ENCODE assay signal across 9 cellular contexts in genomic region chr20:44552950-44553908, GRCh38. TPM values are rescaled to one million over a fixed set of nuclear protein-coding genes. Genes with fewer than 3 reads are reported as not detected.
A peak's percentile ranks its signal among the peaks of the same experiment; 100 is the strongest.
DNase-seq lines count a peak whose midpoint lies in the region; ATAC-seq and TF ChIP-seq lines count a peak whose summit lies in the region.
"Had no signal": no experiment of that assay in that cellular context is flagged by ENCODE, and none has a peak within 500 bp of the region (broad histone marks: within the 10 kb centered on the region; RNA-seq: fewer than 3 reads in every experiment).

No MANE protein-coding gene starts in this region.

- no peak for TF ChIP-seq CTCF in thyroid gland (IDR thresholded peaks at IDR 0.05)

- H3K4me1 ChIP-seq in thyroid gland = peaks cover 19 to 30% of the 10 kb centered on the region in 2 donors

- TF ChIP-seq POLR2A in thyroid gland (IDR thresholded peaks at IDR 0.05) = peak in 1 of 2 donors; percentile 21

- no peaks in the 10 kb centered on the region for H3K9me3 ChIP-seq in thyroid gland

- H3K4me3 Mint-ChIP-seq in activated CD4-positive, alpha-beta T cell treated with anti-CD3 and anti-CD28 coated beads, Interleukin-2, amount 10 ng/mL, durations not matched to agents 7 days and 5 days = no peak overlapping the region
- peak overlapping the region; percentile 25 for H3K4me3 Mint-ChIP-seq in T-helper 2 cell treated with Interferon-gamma antibody and Interleukin-4, amounts not matched to agents 5 μg/mL and 100 μg/mL, for 36 hours

- peak overlapping the region; percentile 2 for H3K27ac Mint-ChIP-seq in activated CD4-positive, alpha-beta T cell treated with anti-CD3 and anti-CD28 coated beads, Interleukin-2, amount 10 ng/mL, durations not matched to agents 7 days and 5 days
- peak overlapping the region; percentile 67 for H3K27ac Mint-ChIP-seq in T-helper 2 cell treated with Interferon-gamma antibody and Interleukin-4, amounts not matched to agents 5 μg/mL and 100 μg/mL, for 36 hours

- H3K27me3 ChIP-seq in thyroid gland = no peaks in the 10 kb centered on the region

- H3K4me1 Mint-ChIP-seq in activated CD4-positive, alpha-beta T cell treated with anti-CD3 and anti-CD28 coated beads, Interleukin-2, amount 10 ng/mL, durations not matched to agents 7 days and 5 days = peaks cover 11% of the 10 kb centered on the region
- H3K4me1 Mint-ChIP-seq in T-helper 2 cell treated with Interferon-gamma antibody and Interleukin-4, amounts not matched to agents 5 μg/mL and 100 μg/mL, for 36 hours (ENCODE audit: low read depth) = peaks cover 20% of the 10 kb centered on the region

- POLR2A ChIA-PET in activated CD4-positive, alpha-beta T cell treated with anti-CD3 and anti-CD28 coated beads, Interleukin-2, amount 10 ng/mL, durations not matched to agents 7 days and 5 days (lab: Charles Lee) = no interaction called here

- H3K36me3 Mint-ChIP-seq in activated CD4-positive, alpha-beta T cell treated with anti-CD3 and anti-CD28 coated beads, Interleukin-2, amount 10 ng/mL, durations not matched to agents 7 days and 5 days (ENCODE audit: low read depth) = no peaks in the 10 kb centered on the region
- no peaks in the 10 kb centered on the region for H3K36me3 Mint-ChIP-seq in T-helper 2 cell treated with Interferon-gamma antibody and Interleukin-4, amounts not matched to agents 5 μg/mL and 100 μg/mL, for 36 hours (ENCODE audit: low read depth)

- intact Hi-C loops in thyroid gland (cut with DNase I) = no loop called here

- CTCF ChIA-PET in activated CD4-positive, alpha-beta T cell treated with anti-CD3 and anti-CD28 coated beads, Interleukin-2, amount 10 ng/mL, durations not matched to agents 7 days and 5 days (lab: Charles Lee) = interaction anchor here (1.0 to 2.1 kb wide), 5 partner anchors 10 to 50 kb away, joined by 3 to 5 read pairs (median 4); partner anchors contain the start of gene SERINC3

- peaks cover 3% of the 10 kb centered on the region for H3K27me3 Mint-ChIP-seq in activated CD4-positive, alpha-beta T cell treated with anti-CD3 and anti-CD28 coated beads, Interleukin-2, amount 10 ng/mL, durations not matched to agents 7 days and 5 days
- H3K27me3 Mint-ChIP-seq in T-helper 2 cell treated with Interferon-gamma antibody and Interleukin-4, amounts not matched to agents 5 μg/mL and 100 μg/mL, for 36 hours (ENCODE audit: low read depth) = peaks cover 5% of the 10 kb centered on the region

- ATAC-seq in HG03469 (IDR thresholded peaks at IDR 0.05; ENCODE audit: unreplicated experiment) = no peak
- ATAC-seq in GM21619 (IDR thresholded peaks at IDR 0.05; ENCODE audit: unreplicated experiment) = no peak

- peak overlapping the region; percentile 1 to 64 (median 51) for H3K27ac ChIP-seq in thyroid gland

- no peak for DNase-seq in activated CD4-positive, alpha-beta T cell treated with anti-CD3 and anti-CD28 coated beads, Interleukin-2, amount 10 ng/mL, durations not matched to agents 7 days and 5 days
- DNase-seq in activated CD4-positive, alpha-beta T cell treated with anti-CD3 and anti-CD28 coated beads for 4 hours = no peak
- DNase-seq in T-helper 2 cell treated with Interferon-gamma antibody and Interleukin-4, amounts not matched to agents 5 μg/mL and 100 μg/mL, for 36 hours (ENCODE audit: low spot score) = no peak
- DNase-seq in glomerular visceral epithelial cell (ENCODE audit: extremely low spot score) (peak; percentile 46), thyroid gland (peak; percentile 42 to 53)
- DNase-seq in activated CD4-positive, alpha-beta T cell treated with anti-CD3 and anti-CD28 coated beads, Interleukin-2, amount 50 U/mL, for 4 hours = no peak
- DNase-seq: NCI-H2227 treated with DMSO at 0.1 percent for 48 hours had no signal

- no peaks in the 10 kb centered on the region for H3K9me3 Mint-ChIP-seq in activated CD4-positive, alpha-beta T cell treated with anti-CD3 and anti-CD28 coated beads, Interleukin-2, amount 10 ng/mL, durations not matched to agents 7 days and 5 days
- no peaks in the 10 kb centered on the region for H3K9me3 Mint-ChIP-seq in T-helper 2 cell treated with Interferon-gamma antibody and Interleukin-4, amounts not matched to agents 5 μg/mL and 100 μg/mL, for 36 hours

- H3K4me3 ChIP-seq in thyroid gland (replicated peaks in 1 of 3) = no peak overlapping the region

- 44 to 46% methylated on average over 6 of the region's 6 CpGs for WGBS in thyroid gland, 2 donors

- H3K36me3 ChIP-seq in thyroid gland = no peaks in the 10 kb centered on the region

RNA-seq across cellular contexts. Expression of gene PKIG, which starts 29.1 kb away (rescaled TPM):
- total RNA-seq in activated CD4-positive, alpha-beta T cell treated with anti-CD3 and anti-CD28 coated beads, Interleukin-2, amount 10 ng/mL, durations not matched to agents 7 days and 5 days = 1 to 10 TPM; 3.3 to 5.1 TPM
- 100 to 1,000 TPM; 108 to 145 (median 111) TPM for total RNA-seq in thyroid gland

RNA-seq across cellular contexts. Expression of gene SERINC3, which starts 31.4 kb away (rescaled TPM):
- 10 to 100 TPM; 82.2 to 98.4 TPM for total RNA-seq in activated CD4-positive, alpha-beta T cell treated with anti-CD3 and anti-CD28 coated beads, Interleukin-2, amount 10 ng/mL, durations not matched to agents 7 days and 5 days
- 100 to 1,000 TPM; 113 to 140 (median 137) TPM for total RNA-seq in thyroid gland

Comparison
In these comparisons a context has a peak if more than half of its experiments do, and no peak if none do; other contexts are left out.
1. DNase-seq: peak in glomerular visceral epithelial cell (single experiment) and thyroid gland (2 of 2); none in activated CD4-positive, alpha-beta T cell treated with anti-CD3 and anti-CD28 coated beads, Interleukin-2, amount 10 ng/mL, durations not matched to agents 7 days and 5 days (single experiment), activated CD4-positive, alpha-beta T cell treated with anti-CD3 and anti-CD28 coated beads for 4 hours (0 of 2), T-helper 2 cell treated with Interferon-gamma antibody and Interleukin-4, amounts not matched to agents 5 μg/mL and 100 μg/mL, for 36 hours (single experiment) and activated CD4-positive, alpha-beta T cell treated with anti-CD3 and anti-CD28 coated beads, Interleukin-2, amount 50 U/mL, for 4 hours (0 of 2).
2. RNA of gene PKIG, which starts 29.1 kb away (total RNA-seq): 108 to 145 TPM in thyroid gland; 3.3 to 5.1 TPM in activated CD4-positive, alpha-beta T cell treated with anti-CD3 and anti-CD28 coated beads, Interleukin-2, amount 10 ng/mL, durations not matched to agents 7 days and 5 days; every median in the first group is over 10 times any median in the second.